In the genomic region with DNA sequence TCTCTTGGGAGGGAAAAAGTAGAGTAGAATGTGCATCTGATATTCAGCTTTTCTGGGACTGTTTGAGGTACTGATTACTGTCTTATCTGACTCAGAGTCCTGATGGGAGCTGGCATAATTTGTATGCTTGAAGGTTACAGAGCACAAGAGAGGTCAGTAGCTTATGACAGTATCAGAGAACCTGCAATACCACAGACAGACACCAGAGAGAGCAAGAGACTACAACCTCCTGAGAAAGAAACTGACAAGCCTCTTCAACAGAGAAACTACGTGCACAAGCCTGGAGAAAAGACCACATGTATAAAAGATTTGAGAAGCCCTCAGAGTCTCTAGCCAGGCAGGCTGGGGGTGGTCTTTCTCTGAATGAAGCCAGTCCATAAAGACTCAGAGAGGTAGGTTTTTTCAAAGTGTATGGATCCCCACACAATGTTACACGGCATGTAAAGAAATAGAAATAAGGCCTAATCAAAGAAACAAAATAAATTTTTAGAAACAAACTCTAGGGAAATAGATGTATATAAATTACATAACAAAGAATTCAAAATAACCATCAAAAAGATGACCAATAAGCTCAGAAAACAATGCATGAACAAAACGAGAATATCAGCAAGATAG, we compare ENCODE assay signal across 8 cellular contexts.
DNase-seq lines count a peak whose midpoint lies in the region; ATAC-seq, FAIRE-seq and TF ChIP-seq lines count a peak whose summit lies in the region.

No MANE protein-coding gene starts in this region.

- H3K4me3 Mint-ChIP-seq in T-cell = no peak overlapping the region

- no peak overlapping the region for H3K4me3 ChIP-seq in retinal pigment epithelial cell (ENCODE audit: low read length)

- peak; percentile 10 for FAIRE-seq in frontal cortex (lab: Jason Lieb, UNC)
- FAIRE-seq in GM12892 (lab: Jason Lieb, UNC) = no peak

- peaks cover 21 to 24% (median 23%) of the 10 kb centered on the region in 3 donors for H3K9me3 Mint-ChIP-seq in T-cell

- POLR2A ChIA-PET in RWPE1 (lab: Yijun Ruan, JAX; ENCODE audit: low non-redundant PET) (no interaction called here), T-cell (lab: Charles Lee) (no interaction called here)

- H3K27me3 Mint-ChIP-seq in T-cell = no peaks in the 10 kb centered on the region

- DNase-seq in DMS 273 (lab: John Stamatoyannopoulos, UW; ENCODE audit: unreplicated experiment) = peak; percentile 53
- DNase-seq in M059J (ENCODE audit: low read depth) = peak; percentile 20
- peak; percentile 14 for DNase-seq in RWPE1 (ENCODE audit: low spot score)
- peak in 1 of 2 donors; percentile 2 for DNase-seq in frontal cortex (ENCODE audit: low spot score in 2 of 2)
- peak; percentile 20 for DNase-seq in retinal pigment epithelial cell (ENCODE audit: low read depth)
- DNase-seq in T-cell = no peak
- DNase-seq in GM12892 (ENCODE audit: insufficient read length) = no peak

- H3K36me3 Mint-ChIP-seq in T-cell = no peaks in the 10 kb centered on the region

- TF ChIP-seq POLR2A in GM12892 (IDR thresholded peaks at IDR 0.05; ENCODE audit: low read depth, low read length) = no peak

- CTCF ChIA-PET in RWPE1 (lab: Yijun Ruan, JAX) = interaction anchor here (0.6 to 1.3 kb wide), 9 partner anchors 163 to 1597 kb away, joined by 3 to 5 read pairs (median 3); no protein-coding TSS in a partner anchor
- CTCF ChIA-PET in T-cell (lab: Charles Lee) = no interaction called here

- no peaks in the 10 kb centered on the region for H3K4me1 Mint-ChIP-seq in T-cell

- H3K27ac Mint-ChIP-seq in T-cell = no peak overlapping the region

- H3K27ac ChIP-seq in RWPE1 = no peak overlapping the region

- peak; percentile 64 for TF ChIP-seq CTCF in RWPE1 (conservative IDR thresholded peaks at IDR 0.05; ENCODE audit: low read depth)
- TF ChIP-seq CTCF in retinal pigment epithelial cell (conservative IDR thresholded peaks at IDR 0.05; ENCODE audit: low read depth, low read length) = peak; percentile 94

- ATAC-seq in GM21717 (IDR thresholded peaks at IDR 0.05; ENCODE audit: unreplicated experiment) = peak; percentile 96
- no peak for ATAC-seq in T-cell (replicated peaks in 1 of 4)

Comparison
In these comparisons a context has a peak if more than half of its experiments do, and no peak if none do; other contexts are left out.
1. DNase-seq: peak in DMS 273 (single experiment), M059J (single experiment), RWPE1 (single experiment) and retinal pigment epithelial cell (single experiment); none in T-cell (0 of 34) and GM12892 (single experiment).